ENCODE assay signal across 4 cellular contexts in the genomic region with DNA sequence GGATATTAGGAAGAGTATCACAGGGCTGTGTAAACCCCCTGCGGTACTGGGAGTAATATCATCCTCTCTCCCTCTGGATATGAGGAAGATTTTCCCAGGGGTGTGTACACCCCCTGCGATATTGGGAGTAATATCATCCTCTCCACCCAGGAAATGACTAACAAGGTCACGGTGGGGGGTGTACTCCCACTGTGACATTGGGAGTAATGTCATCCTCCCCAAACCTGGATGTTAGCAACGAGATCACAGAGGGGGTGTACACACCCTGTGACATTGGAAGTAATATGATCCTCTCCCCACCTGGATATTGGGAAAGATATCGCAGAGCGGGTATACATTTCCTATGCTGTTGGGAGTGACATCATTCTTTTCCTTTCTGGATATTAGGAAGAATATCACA. TPM values are rescaled to one million over a fixed set of nuclear protein-coding genes. Genes with fewer than 3 reads are reported as not detected.
"Had no signal": no experiment of that assay in that cellular context is flagged by ENCODE, and none has a peak within 500 bp of the region (broad histone marks: within the 10 kb centered on the region; RNA-seq: fewer than 3 reads in every experiment).

No MANE protein-coding gene starts in this region.

RNA-seq across cellular contexts. Expression of gene CAV3, which starts 48.6 kb away (rescaled TPM):
- total RNA-seq: OCI-LY7, Peyer's patch, SJSA1 had no signal
- polyA plus RNA-seq: SK-N-SH had no signal
